In genomic region chr20:50449789-50450492, GRCh38 we compare ENCODE assay signal across 14 cellular contexts.
DNase-seq lines count a peak whose midpoint lies in the region; ATAC-seq, FAIRE-seq and TF ChIP-seq lines count a peak whose summit lies in the region.
"Had no signal": no experiment of that assay in that cellular context is flagged by ENCODE, and none has a peak within 500 bp of the region (broad histone marks: within the 10 kb centered on the region; RNA-seq: fewer than 3 reads in every experiment).

No MANE protein-coding gene starts in this region.

- H3K79me2 ChIP-seq in GM23338 (replicated peaks; ENCODE audit: insufficient read depth), result no peaks in the 10 kb centered on the region

- H3K36me3 ChIP-seq in BE2C, result no peaks in the 10 kb centered on the region
- H3K36me3 ChIP-seq in GM23338 (ENCODE audit: insufficient read depth), result no peaks in the 10 kb centered on the region
- no peaks in the 10 kb centered on the region for H3K36me3 ChIP-seq in stomach
- H3K36me3 ChIP-seq: sigmoid colon had no signal

- intact Hi-C loops in activated CD8-positive, alpha-beta T cell treated with anti-CD3 and anti-CD28 coated beads for 36 hours (cut with micrococcal nuclease), result loop anchor here (5.0 kb wide), 1 partner anchor 113 kb away; no protein-coding TSS in a partner anchor
- intact Hi-C loops in stomach (cut with DNase I; ENCODE audit: low total_unique reads), result loop anchor here (10.0 kb wide), 1 partner anchor 55 kb away; no protein-coding TSS in a partner anchor

- DNase-seq in BE2C (peak; percentile 23), GM19239 (ENCODE audit: insufficient read length, low spot score) (no peak), GM23338 (ENCODE audit: low spot score) (no peak), mesothelial cell of epicardium (ENCODE audit: low spot score in 2 of 2, unreplicated experiment in 2 of 2) (no peak), NCI-H1048 (lab: John Stamatoyannopoulos, UW) (no peak), stomach (no peak)
- DNase-seq in activated CD8-positive, alpha-beta T cell treated with anti-CD3 and anti-CD28 coated beads for 36 hours, result no peak
- DNase-seq: amygdala; CD4-positive, alpha-beta T cell; left colon; sigmoid colon; stimulated activated naive CD4-positive, alpha-beta T cell treated with Interleukin-2 at 50 U/mL for 16 hours had no signal

- ATAC-seq in HG03045 (IDR thresholded peaks at IDR 0.05; ENCODE audit: unreplicated experiment), result peak; percentile 48
- ATAC-seq in activated CD8-positive, alpha-beta T cell treated with anti-CD3 and anti-CD28 coated beads for 36 hours, result peak; percentile 60
- ATAC-seq in GM23338, result no peak

- H3F3A ChIP-seq in GM23338 (replicated peaks; ENCODE audit: low read depth), result no peaks in the 10 kb centered on the region

- WGBS in stomach, 5 donors, result 60 to 73% (median 61%) methylated on average over 7 of the region's 7 CpGs

- FAIRE-seq in GM19239 (lab: Jason Lieb, UNC), result peak; percentile 66

- H3K4me1 Mint-ChIP-seq in activated CD8-positive, alpha-beta T cell treated with anti-CD3 and anti-CD28 coated beads for 36 hours (ENCODE audit: low read depth), result peaks cover 14% of the 10 kb centered on the region
- H3K4me1 Mint-ChIP-seq in GM23338 (peaks cover 14% of the 10 kb centered on the region; the same call in 2 of the 3 replicates), mesothelial cell of epicardium (peaks cover 12% of the 10 kb centered on the region)

- H3K27ac Mint-ChIP-seq in activated CD8-positive, alpha-beta T cell treated with anti-CD3 and anti-CD28 coated beads for 36 hours, result no peak overlapping the region
- no peak overlapping the region for H3K27ac Mint-ChIP-seq in GM23338
- no peak overlapping the region for H3K27ac Mint-ChIP-seq in mesothelial cell of epicardium
- H3K27ac Mint-ChIP-seq: CD4-positive, alpha-beta T cell had no signal

- H3K9me3 ChIP-seq in BE2C (no peaks in the 10 kb centered on the region), stomach (no peaks in the 10 kb centered on the region)
- H3K9me3 ChIP-seq: sigmoid colon had no signal

- CTCF ChIA-PET in activated CD8-positive, alpha-beta T cell treated with anti-CD3 and anti-CD28 coated beads for 36 hours (lab: Charles Lee), result interaction anchor here (2.2 kb wide), 1 partner anchor 14 kb away, joined by 7 read pairs; no protein-coding TSS in a partner anchor

- H3K4me3 Mint-ChIP-seq in activated CD8-positive, alpha-beta T cell treated with anti-CD3 and anti-CD28 coated beads for 36 hours, result no peak overlapping the region
- no peak overlapping the region for H3K4me3 Mint-ChIP-seq in GM23338
- no peak overlapping the region for H3K4me3 Mint-ChIP-seq in mesothelial cell of epicardium
- H3K4me3 Mint-ChIP-seq: CD4-positive, alpha-beta T cell had no signal

- H3K4me1 ChIP-seq in BE2C (no peaks in the 10 kb centered on the region), GM23338 (ENCODE audit: insufficient read depth) (no peaks in the 10 kb centered on the region), stomach (peaks cover 23 to 44% (median 33%) of the 10 kb centered on the region in 4 donors)

- no peak overlapping the region for H3K4me3 ChIP-seq in BE2C (ENCODE audit: low read depth, low read length)
- H3K4me3 ChIP-seq in GM23338, result no peak overlapping the region
- H3K4me3 ChIP-seq in stomach, result no peak overlapping the region
- H3K4me3 ChIP-seq: sigmoid colon had no signal

- POLR2A ChIA-PET in activated CD8-positive, alpha-beta T cell treated with anti-CD3 and anti-CD28 coated beads for 36 hours (lab: Charles Lee), result interaction anchor here (0.9 kb wide), 1 partner anchor 231 kb away, joined by 3 read pairs; no protein-coding TSS in a partner anchor

- no peaks in the 10 kb centered on the region for H3K9me3 Mint-ChIP-seq in activated CD8-positive, alpha-beta T cell treated with anti-CD3 and anti-CD28 coated beads for 36 hours
- H3K9me3 Mint-ChIP-seq in GM23338, result no peaks in the 10 kb centered on the region
- H3K9me3 Mint-ChIP-seq in mesothelial cell of epicardium, result no peaks in the 10 kb centered on the region
- H3K9me3 Mint-ChIP-seq: CD4-positive, alpha-beta T cell had no signal

- no peak overlapping the region for H3K27ac ChIP-seq in GM23338 (ENCODE audit: low read depth)
- H3K27ac ChIP-seq in stomach, result peak overlapping the region in 2 of 5 donors; percentile 6 to 29
- H3K27ac ChIP-seq: epithelial cell of prostate had no signal

- no peak overlapping the region for H3K4me2 ChIP-seq in GM23338

- TF ChIP-seq CTCF in BE2C (IDR thresholded peaks at IDR 0.05; ENCODE audit: low read depth, low read length), result no peak
- no peak for TF ChIP-seq CTCF in activated CD8-positive, alpha-beta T cell treated with anti-CD3 and anti-CD28 coated beads for 36 hours (IDR thresholded peaks at IDR 0.05)
- no peak for TF ChIP-seq CTCF in GM23338 (conservative IDR thresholded peaks at IDR 0.05; ENCODE audit: low read depth in 2 of 2)
- no peak for TF ChIP-seq CTCF in mesothelial cell of epicardium (IDR thresholded peaks at IDR 0.05; ENCODE audit: unreplicated experiment)
- TF ChIP-seq CTCF in stomach (IDR thresholded peaks at IDR 0.05), result no peak

- no peak overlapping the region for H2AFZ ChIP-seq in GM23338

- H3K36me3 Mint-ChIP-seq in activated CD8-positive, alpha-beta T cell treated with anti-CD3 and anti-CD28 coated beads for 36 hours (ENCODE audit: low read depth), result no peaks in the 10 kb centered on the region
- H3K36me3 Mint-ChIP-seq in GM23338 (ENCODE audit: low read depth), result no peaks in the 10 kb centered on the region
- no peaks in the 10 kb centered on the region for H3K36me3 Mint-ChIP-seq in mesothelial cell of epicardium

- H3K27me3 ChIP-seq in BE2C, result no peaks in the 10 kb centered on the region
- no peaks in the 10 kb centered on the region for H3K27me3 ChIP-seq in GM23338 (ENCODE audit: insufficient read depth)
- no peaks in the 10 kb centered on the region for H3K27me3 ChIP-seq in stomach
- H3K27me3 ChIP-seq: sigmoid colon had no signal

- no peak for TF ChIP-seq POLR2A in stomach (IDR thresholded peaks at IDR 0.05)

- peaks cover 43% of the 10 kb centered on the region for H3K27me3 Mint-ChIP-seq in activated CD8-positive, alpha-beta T cell treated with anti-CD3 and anti-CD28 coated beads for 36 hours
- H3K27me3 Mint-ChIP-seq in GM23338 (ENCODE audit: insufficient read depth, low read depth, poor library complexity) (peaks cover 7% of the 10 kb centered on the region), mesothelial cell of epicardium (ENCODE audit: low read depth) (no peaks in the 10 kb centered on the region)

- no peak for TF ChIP-seq EP300 in stomach (IDR thresholded peaks at IDR 0.05)

- H3K9me2 ChIP-seq in GM23338 (ENCODE audit: insufficient read depth), result no peaks in the 10 kb centered on the region

- H4K20me1 ChIP-seq in GM23338 (replicated peaks; ENCODE audit: insufficient read depth), result no peaks in the 10 kb centered on the region

TF ChIP-seq in GM23338, 12 proteins besides CTCF, POLR2A, EP300 and RAD21 (continues in another document):
- TF ChIP-seq ZNF331 (CRISPR knock-in tag; IDR thresholded peaks at IDR 0.05; ENCODE audit: low read depth) (no peak), EZH2 (IDR thresholded peaks at IDR 0.05; ENCODE audit: low read depth, unreplicated experiment) (no peak), POLR2AphosphoS5 (IDR thresholded peaks at IDR 0.05; ENCODE audit: low read depth) (no peak), ZNF114 (CRISPR knock-in tag; IDR thresholded peaks at IDR 0.05) (no peak)
